ENCODE assay signal across 13 cellular contexts in genomic region chr22:37496651-37497599, GRCh38. TPM values are rescaled to one million over a fixed set of nuclear protein-coding genes. Genes with fewer than 3 reads are reported as not detected.
DNase-seq lines count a peak whose midpoint lies in the region; ATAC-seq and TF ChIP-seq lines count a peak whose summit lies in the region.
"Had no signal": no experiment of that assay in that cellular context is flagged by ENCODE, and none has a peak within 500 bp of the region (broad histone marks: within the 10 kb centered on the region; RNA-seq: fewer than 3 reads in every experiment).

No MANE protein-coding gene starts in this region.

- H3K4me3 ChIP-seq in AG04450 (ENCODE audit: low read depth, low read length) = no peak overlapping the region
- H3K4me3 ChIP-seq in heart right ventricle = no peak overlapping the region
- H3K4me3 ChIP-seq: left lung had no signal

- CTCF ChIA-PET in AG04450 (lab: Charles Lee) = interaction anchor here (0.7 to 1.4 kb wide), 3 partner anchors 25 to 239 kb away, joined by 3 to 4 read pairs (median 3); no protein-coding TSS in a partner anchor

- no peaks in the 10 kb centered on the region for H3K36me3 Mint-ChIP-seq in brain
- H3K36me3 Mint-ChIP-seq: CD8-positive, alpha-beta memory T cell had no signal

- peaks cover 7% of the 10 kb centered on the region for H3K27me3 Mint-ChIP-seq in brain

- WGBS in heart right ventricle, 2 donors = 83 to 85% methylated on average over 23 of the region's 23 CpGs

- peaks cover 54% of the 10 kb centered on the region for H3K4me1 Mint-ChIP-seq in brain

- H3K4me1 ChIP-seq in heart right ventricle = peaks cover 3 to 64% (median 31%) of the 10 kb centered on the region in 9 donors

- POLR2A ChIA-PET in AG04450 (lab: Yijun Ruan, JAX) = interaction anchor here (0.7 to 1.5 kb wide), 2 partner anchors 12 to 15 kb away, joined by 3 to 9 read pairs; no protein-coding TSS in a partner anchor

- H3K27ac ChIP-seq in AG04450 (ENCODE audit: low read depth, low read length) (peak overlapping the region; percentile 80), heart right ventricle (peak overlapping the region in 3 of 10 donors; percentile 10 to 35 (median 29))
- H3K27ac ChIP-seq: left lung had no signal

- peaks cover 0 to 4% (median 0%) of the 10 kb centered on the region in 5 experiments for H3K9me3 Mint-ChIP-seq in brain
- H3K9me3 Mint-ChIP-seq: CD8-positive, alpha-beta memory T cell had no signal

- intact Hi-C loops in heart right ventricle (cut with DNase I) = no loop called here

- no peak for ATAC-seq in heart right ventricle
- ATAC-seq: left lung, sciatic nerve had no signal

- DNase-seq in AG04450 (ENCODE audit: low read depth, low spot score) (peak; percentile 71), HS-5 (ENCODE audit: low read depth) (peak; percentile 96), iris pigment epithelial cell (ENCODE audit: low read depth) (peak; percentile 93), COLO668 (lab: John Stamatoyannopoulos, UW; ENCODE audit: unreplicated experiment) (no peak), NCI-H446 treated with DMSO at 0.1 percent for 48 hours (lab: John Stamatoyannopoulos, UW) (no peak), NCI-H2196 (lab: John Stamatoyannopoulos, UW; ENCODE audit: unreplicated experiment) (no peak), heart right ventricle (no peak)
- DNase-seq: CD8-positive, alpha-beta memory T cell; left lung; stimulated activated CD8-positive, alpha-beta memory T cell treated with anti-CD3 and anti-CD28 coated beads, Interleukin-4, amount 100 ng/mL, for 48 hours; T-helper 9 cell had no signal

- no peaks in the 10 kb centered on the region for H3K27me3 ChIP-seq in AG04450 (ENCODE audit: control insufficient read depth, insufficient read depth, low read length)
- peaks cover 0 to 22% (median 5%) of the 10 kb centered on the region in 7 donors for H3K27me3 ChIP-seq in heart right ventricle
- H3K27me3 ChIP-seq: left lung had no signal

- peak overlapping the region in 3 of 5 experiments; percentile 41 to 78 (median 47) for H3K27ac Mint-ChIP-seq in brain
- H3K27ac Mint-ChIP-seq: CD8-positive, alpha-beta memory T cell had no signal

- TF ChIP-seq CTCF in AG04450 (IDR thresholded peaks at IDR 0.05; ENCODE audit: low read depth, low read length) (no peak), brain (conservative IDR thresholded peaks at IDR 0.05) (no peak), heart right ventricle (IDR thresholded peaks at IDR 0.05) (no peak)

- H3K9me3 ChIP-seq in AG04450 (ENCODE audit: control insufficient read depth, insufficient read depth, low read length) (no peaks in the 10 kb centered on the region; the same call in 1 of the 2 replicates), heart right ventricle (no peaks in the 10 kb centered on the region)
- H3K9me3 ChIP-seq: left lung had no signal

- peaks cover 0 to 72% (median 0%) of the 10 kb centered on the region in 9 donors for H3K36me3 ChIP-seq in heart right ventricle

- no peak overlapping the region for H3K4me3 Mint-ChIP-seq in brain
- H3K4me3 Mint-ChIP-seq: CD8-positive, alpha-beta memory T cell had no signal

RNA-seq across cellular contexts. Expression of gene MFNG, which starts 10.7 kb away (rescaled TPM):
- polyA plus RNA-seq in AG04450 (2011; rRNA removed) (0.04 and 0.06 TPM in 2 replicates), brain (ENCODE audit: insufficient read depth, low read depth, low replicate concordance) (6.8 TPM), heart right ventricle (10 to 100 TPM in 1 of 2 donors, 1 to 10 TPM in 1; 8.9 to 15.8 TPM)
- polyA minus RNA-seq in AG04450 (2011; rRNA and poly(A)+ RNA removed) = not detected in 2 replicates
- 10 to 100 TPM in 4 of 10 donors, 1 to 10 TPM in 6; 5.1 to 19.4 (median 8.5) TPM for total RNA-seq in heart right ventricle

RNA-seq across cellular contexts. Expression of gene CARD10, which starts 22.3 kb away (rescaled TPM):
- 5.8 and 9.6 TPM in 2 replicates for polyA plus RNA-seq in AG04450 (2011; rRNA removed)
- 8.6 and 10.7 TPM in 2 replicates for polyA minus RNA-seq in AG04450 (2011; rRNA and poly(A)+ RNA removed)
- polyA plus RNA-seq in brain (ENCODE audit: insufficient read depth, low read depth, low replicate concordance) = 3.7 TPM
- total RNA-seq in heart right ventricle = 10 to 100 TPM in 3 of 10 donors, 1 to 10 TPM in 7; 7.4 to 12.9 (median 8.5) TPM
- 10 to 100 TPM; 14.0 to 14.8 TPM for polyA plus RNA-seq in heart right ventricle

Comparison
In these comparisons a context has a peak if more than half of its experiments do, and no peak if none do; other contexts are left out.
1. DNase-seq: peak in AG04450 (single experiment), HS-5 (single experiment) and iris pigment epithelial cell (single experiment); none in COLO668 (single experiment), NCI-H446 treated with DMSO at 0.1 percent for 48 hours (single experiment), NCI-H2196 (single experiment) and heart right ventricle (0 of 2).